ENCODE assay signal across 26 cellular contexts in the genomic region with DNA sequence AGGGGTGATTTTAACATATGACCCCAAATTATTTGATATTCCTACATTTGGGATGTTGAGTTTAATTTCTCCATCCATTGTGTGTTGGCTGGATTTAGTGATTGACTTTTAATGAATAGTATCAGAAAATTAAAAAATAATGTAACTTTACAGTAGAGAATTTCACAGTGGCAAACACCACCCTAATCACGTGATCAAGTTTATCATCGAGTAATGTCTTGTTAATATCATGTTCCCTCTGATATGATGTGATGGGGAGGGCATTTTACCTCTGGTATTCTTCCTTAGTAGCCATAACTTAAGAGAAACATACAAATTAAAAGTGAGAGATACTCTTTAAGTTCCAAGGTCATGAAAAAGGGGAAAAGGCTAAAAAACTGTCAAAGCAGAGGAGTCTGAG.
"Had no signal": no experiment of that assay in that cellular context is flagged by ENCODE, and none has a peak within 500 bp of the region (broad histone marks: within the 10 kb centered on the region; RNA-seq: fewer than 3 reads in every experiment).

No MANE protein-coding gene starts in this region.

- H3K4me2 ChIP-seq: hepatocyte had no signal

- H2AFZ ChIP-seq: hepatocyte had no signal

- H3K4me1 ChIP-seq: colonic mucosa, esophagus muscularis mucosa, esophagus squamous epithelium, foreskin keratinocyte, gastrocnemius medialis, gastroesophageal sphincter, heart left ventricle, heart right ventricle had no signal

- H3K27me3 ChIP-seq: colonic mucosa, dorsolateral prefrontal cortex, esophagus muscularis mucosa, esophagus squamous epithelium, foreskin keratinocyte, gastrocnemius medialis, gastroesophageal sphincter, heart left ventricle, heart right ventricle, hepatocyte had no signal

- ATAC-seq: effector memory CD8-positive, alpha-beta T cell; esophagus mucosa; foreskin keratinocyte; gastrocnemius medialis; gastroesophageal sphincter; heart left ventricle; heart right ventricle had no signal

- H3K27ac ChIP-seq: colonic mucosa, coronary artery, dorsolateral prefrontal cortex, epithelial cell of prostate, esophagus muscularis mucosa, esophagus squamous epithelium, foreskin keratinocyte, gastrocnemius medialis, gastroesophageal sphincter, heart left ventricle, heart right ventricle, hepatocyte had no signal

- H3K9me3 ChIP-seq: colonic mucosa, esophagus muscularis mucosa, esophagus squamous epithelium, gastrocnemius medialis, gastroesophageal sphincter had no signal

- DNase-seq: colonic mucosa; cortex of kidney; dermis blood vessel endothelial cell; dorsolateral prefrontal cortex; effector CD4-positive, alpha-beta T cell; effector CD8-positive, alpha-beta T cell; effector memory CD4-positive, alpha-beta T cell; effector memory CD8-positive, alpha-beta T cell; endodermal cell; erythroblast; esophagus squamous epithelium; foreskin fibroblast; foreskin keratinocyte; foreskin melanocyte; gastrocnemius medialis; glutamatergic neuron; head of caudate nucleus; heart left ventricle; heart right ventricle had no signal

- H3K79me2 ChIP-seq: hepatocyte had no signal

- H3K4me3 ChIP-seq: colonic mucosa, coronary artery, dorsolateral prefrontal cortex, esophagus muscularis mucosa, esophagus squamous epithelium, gastrocnemius medialis, gastroesophageal sphincter, heart left ventricle, heart right ventricle, hepatocyte had no signal

- FAIRE-seq: endothelial cell of umbilical vein had no signal

- H3K36me3 ChIP-seq: colonic mucosa, esophagus muscularis mucosa, esophagus squamous epithelium, gastrocnemius medialis, gastroesophageal sphincter, heart left ventricle, heart right ventricle had no signal
